In the genomic region with DNA sequence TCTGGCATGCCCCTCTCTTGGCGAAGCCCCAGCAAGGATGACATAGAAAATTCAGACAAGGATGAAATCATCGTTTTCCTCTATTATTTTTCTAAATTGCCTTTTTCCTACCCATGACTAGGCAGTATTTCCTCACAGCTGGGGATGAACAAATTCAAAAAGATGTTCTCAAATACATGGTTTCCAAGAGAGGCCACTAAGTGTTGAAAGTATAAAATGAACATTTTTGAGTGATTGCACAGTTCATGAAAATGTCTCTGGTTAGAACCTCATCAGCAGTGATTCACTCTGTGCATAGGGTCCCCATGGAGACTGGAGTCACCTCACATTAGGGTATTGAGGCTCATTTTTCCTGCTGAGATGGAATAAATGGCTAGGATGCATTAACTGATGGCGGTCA, we compare ENCODE assay signal across 20 cellular contexts.
A peak's percentile ranks its signal among the peaks of the same experiment; 100 is the strongest.
DNase-seq lines count a peak whose midpoint lies in the region; ATAC-seq and TF ChIP-seq lines count a peak whose summit lies in the region.
"Had no signal": no experiment of that assay in that cellular context is flagged by ENCODE, and none has a peak within 500 bp of the region (broad histone marks: within the 10 kb centered on the region; RNA-seq: fewer than 3 reads in every experiment).

No MANE protein-coding gene starts in this region.

- H3K4me1 ChIP-seq in upper lobe of right lung = no peaks in the 10 kb centered on the region
- H3K4me1 ChIP-seq in tibial artery = no peaks in the 10 kb centered on the region
- H3K4me1 ChIP-seq: heart right ventricle, left ventricle myocardium inferior had no signal

- TF ChIP-seq EP300 in neural cell (conservative IDR thresholded peaks at IDR 0.05; ENCODE audit: poor library complexity, severe bottlenecking) = no peak

- no peak overlapping the region for H3K4me3 Mint-ChIP-seq in stimulated activated naive B cell treated with anti-CD40 and anti-IgM and Interleukin-4, amounts not matched to agents 10 μg/mL and 1 μg/mL and 100 μg/mL, for 72 hours
- H3K4me3 Mint-ChIP-seq: activated CD8-positive, alpha-beta T cell treated with anti-CD3 and anti-CD28 coated beads for 36 hours; CD8-positive, alpha-beta memory T cell had no signal

- peaks cover 3 to 10% of the 10 kb centered on the region in 2 donors for H3K4me1 Mint-ChIP-seq in stimulated activated naive B cell treated with anti-CD40 and anti-IgM and Interleukin-4, amounts not matched to agents 10 μg/mL and 1 μg/mL and 100 μg/mL, for 72 hours
- H3K4me1 Mint-ChIP-seq: CD8-positive, alpha-beta memory T cell had no signal

- H3K9me3 Mint-ChIP-seq in stimulated activated naive B cell treated with anti-CD40 and anti-IgM and Interleukin-4, amounts not matched to agents 10 μg/mL and 1 μg/mL and 100 μg/mL, for 72 hours = no peaks in the 10 kb centered on the region
- H3K9me3 Mint-ChIP-seq: activated CD8-positive, alpha-beta T cell treated with anti-CD3 and anti-CD28 coated beads for 36 hours had no signal

- no peak overlapping the region for H3K27ac Mint-ChIP-seq in stimulated activated naive B cell treated with anti-CD40 and anti-IgM and Interleukin-4, amounts not matched to agents 10 μg/mL and 1 μg/mL and 100 μg/mL, for 72 hours
- H3K27ac Mint-ChIP-seq: activated CD8-positive, alpha-beta T cell treated with anti-CD3 and anti-CD28 coated beads for 36 hours had no signal

- no peak for TF ChIP-seq RAD21 in neural cell (conservative IDR thresholded peaks at IDR 0.05)

- H2AFZ ChIP-seq in neural cell (ENCODE audit: low read depth, low read length) = no peak overlapping the region

- TF ChIP-seq CTCF in neural cell (IDR thresholded peaks at IDR 0.05; ENCODE audit: poor library complexity, severe bottlenecking) (no peak), upper lobe of right lung (IDR thresholded peaks at IDR 0.05) (no peak), tibial artery (IDR thresholded peaks at IDR 0.05) (no peak)

- H3K36me3 Mint-ChIP-seq in stimulated activated naive B cell treated with anti-CD40 and anti-IgM and Interleukin-4, amounts not matched to agents 10 μg/mL and 1 μg/mL and 100 μg/mL, for 72 hours = no peaks in the 10 kb centered on the region
- H3K36me3 Mint-ChIP-seq: CD8-positive, alpha-beta memory T cell had no signal

- no peaks in the 10 kb centered on the region for H4K20me1 ChIP-seq in neural cell (ENCODE audit: insufficient read depth)

- H3K4me2 ChIP-seq in neural cell (ENCODE audit: low read length) = no peak overlapping the region

- no peak for ATAC-seq in upper lobe of right lung
- no peak for ATAC-seq in stimulated activated naive B cell treated with anti-CD40 and anti-IgM and Interleukin-4, amounts not matched to agents 10 μg/mL and 1 μg/mL and 100 μg/mL, for 72 hours (replicated peaks)
- ATAC-seq: activated CD8-positive, alpha-beta T cell treated with anti-CD3 and anti-CD28 coated beads for 36 hours; heart right ventricle had no signal

- H3K4me3 ChIP-seq in neural cell (ENCODE audit: low read length) = no peak overlapping the region
- H3K4me3 ChIP-seq in upper lobe of right lung = no peak overlapping the region
- H3K4me3 ChIP-seq in tibial artery = no peak overlapping the region
- H3K4me3 ChIP-seq: esophagus muscularis mucosa, heart right ventricle, left ventricle myocardium inferior had no signal

- H3K36me3 ChIP-seq in neural cell (ENCODE audit: insufficient read depth, low read length) (no peaks in the 10 kb centered on the region), upper lobe of right lung (no peaks in the 10 kb centered on the region), tibial artery (no peaks in the 10 kb centered on the region)
- H3K36me3 ChIP-seq: esophagus muscularis mucosa, heart right ventricle, left ventricle myocardium inferior had no signal

- intact Hi-C loops in upper lobe of right lung (cut with DNase I) = no loop called here
- intact Hi-C loops in tibial artery (cut with DNase I; ENCODE audit: low total_unique reads) = no loop called here

- peak; percentile 56 for DNase-seq in AG08395 (ENCODE audit: low spot score)
- peak; percentile 19 for DNase-seq in HCEC 1CT
- DNase-seq in dedifferentiated amniotic fluid mesenchymal stem cell (ENCODE audit: extremely low spot score) = peak; percentile 16
- DNase-seq in NOMO-1 treated with dmso at 0.1 percent for 144 hours (lab: John Stamatoyannopoulos, UW; ENCODE audit: unreplicated experiment) = no peak
- DNase-seq in upper lobe of right lung = no peak
- no peak for DNase-seq in tibial artery
- DNase-seq in stimulated activated naive B cell treated with anti-CD40 and anti-IgM and Interleukin-4, amounts not matched to agents 10 μg/mL and 1 μg/mL and 100 μg/mL, for 72 hours = no peak
- DNase-seq: activated CD4-positive, CD25-positive, alpha-beta regulatory T cell; activated CD8-positive, alpha-beta T cell treated with anti-CD3 and anti-CD28 coated beads for 36 hours; activated gamma-delta T cell treated with Interleukin-2 at 50 U/mL for 16 hours; CD8-positive, alpha-beta memory T cell; DMS53; effector memory CD4-positive, alpha-beta T cell; heart right ventricle; left ventricle myocardium inferior; NCI-H1092 treated with DMSO at 0.1 percent for 48 hours; NCI-H2081; substantia nigra had no signal

- no peaks in the 10 kb centered on the region for H3K79me2 ChIP-seq in neural cell (replicated peaks; ENCODE audit: insufficient read depth, low read length)

- H3K27ac ChIP-seq in neural cell (ENCODE audit: low read length) = peak overlapping the region; percentile 35
- no peak overlapping the region for H3K27ac ChIP-seq in upper lobe of right lung
- H3K27ac ChIP-seq in tibial artery = no peak overlapping the region
- H3K27ac ChIP-seq: esophagus muscularis mucosa, heart right ventricle, left ventricle myocardium inferior had no signal

- H3F3A ChIP-seq in neural cell (ENCODE audit: insufficient read depth, low read length, poor library complexity, severe bottlenecking) = no peaks in the 10 kb centered on the region

- H3K27me3 ChIP-seq in neural cell (ENCODE audit: insufficient read depth, low read depth, low read length) (no peaks in the 10 kb centered on the region), upper lobe of right lung (no peaks in the 10 kb centered on the region), tibial artery (no peaks in the 10 kb centered on the region)
- H3K27me3 ChIP-seq: esophagus muscularis mucosa, heart right ventricle had no signal

- no peak overlapping the region for H3K9ac ChIP-seq in neural cell (ENCODE audit: low read length)

- no peaks in the 10 kb centered on the region for H3K9me2 ChIP-seq in neural cell (ENCODE audit: insufficient read depth, low read length)

- H3K9me3 ChIP-seq in neural cell (ENCODE audit: low read length) = no peaks in the 10 kb centered on the region
- H3K9me3 ChIP-seq in upper lobe of right lung = no peaks in the 10 kb centered on the region
- no peaks in the 10 kb centered on the region for H3K9me3 ChIP-seq in tibial artery
- H3K9me3 ChIP-seq: esophagus muscularis mucosa, heart right ventricle, left ventricle myocardium inferior had no signal

- peaks cover 0 to 4% of the 10 kb centered on the region in 2 donors for H3K27me3 Mint-ChIP-seq in stimulated activated naive B cell treated with anti-CD40 and anti-IgM and Interleukin-4, amounts not matched to agents 10 μg/mL and 1 μg/mL and 100 μg/mL, for 72 hours

TF ChIP-seq in neural cell, 6 proteins besides CTCF, POLR2A, EP300 and RAD21:
- TF ChIP-seq TAF1 (IDR thresholded peaks at IDR 0.05; ENCODE audit: low read depth) (no peak), POLR2AphosphoS5 (IDR thresholded peaks at IDR 0.05) (peak; percentile 72), EZH2 (IDR thresholded peaks at IDR 0.05; ENCODE audit: borderline replicate concordance, insufficient read depth, low read length, poor library complexity, severe bottlenecking) (no peak)
- TF ChIP-seq, protein P1, sequence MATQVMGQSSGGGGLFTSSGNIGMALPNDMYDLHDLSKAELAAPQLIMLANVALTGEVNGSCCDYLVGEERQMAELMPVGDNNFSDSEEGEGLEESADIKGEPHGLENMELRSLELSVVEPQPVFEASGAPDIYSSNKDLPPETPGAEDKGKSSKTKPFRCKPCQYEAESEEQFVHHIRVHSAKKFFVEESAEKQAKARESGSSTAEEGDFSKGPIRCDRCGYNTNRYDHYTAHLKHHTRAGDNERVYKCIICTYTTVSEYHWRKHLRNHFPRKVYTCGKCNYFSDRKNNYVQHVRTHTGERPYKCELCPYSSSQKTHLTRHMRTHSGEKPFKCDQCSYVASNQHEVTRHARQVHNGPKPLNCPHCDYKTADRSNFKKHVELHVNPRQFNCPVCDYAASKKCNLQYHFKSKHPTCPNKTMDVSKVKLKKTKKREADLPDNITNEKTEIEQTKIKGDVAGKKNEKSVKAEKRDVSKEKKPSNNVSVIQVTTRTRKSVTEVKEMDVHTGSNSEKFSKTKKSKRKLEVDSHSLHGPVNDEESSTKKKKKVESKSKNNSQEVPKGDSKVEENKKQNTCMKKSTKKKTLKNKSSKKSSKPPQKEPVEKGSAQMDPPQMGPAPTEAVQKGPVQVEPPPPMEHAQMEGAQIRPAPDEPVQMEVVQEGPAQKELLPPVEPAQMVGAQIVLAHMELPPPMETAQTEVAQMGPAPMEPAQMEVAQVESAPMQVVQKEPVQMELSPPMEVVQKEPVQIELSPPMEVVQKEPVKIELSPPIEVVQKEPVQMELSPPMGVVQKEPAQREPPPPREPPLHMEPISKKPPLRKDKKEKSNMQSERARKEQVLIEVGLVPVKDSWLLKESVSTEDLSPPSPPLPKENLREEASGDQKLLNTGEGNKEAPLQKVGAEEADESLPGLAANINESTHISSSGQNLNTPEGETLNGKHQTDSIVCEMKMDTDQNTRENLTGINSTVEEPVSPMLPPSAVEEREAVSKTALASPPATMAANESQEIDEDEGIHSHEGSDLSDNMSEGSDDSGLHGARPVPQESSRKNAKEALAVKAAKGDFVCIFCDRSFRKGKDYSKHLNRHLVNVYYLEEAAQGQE (IDR thresholded peaks at IDR 0.05; ENCODE audit: borderline replicate concordance) = no peak

Comparison
In these comparisons a context has a peak if more than half of its experiments do, and no peak if none do; other contexts are left out.
1. DNase-seq: peak in AG08395 (single experiment), HCEC 1CT (single experiment) and dedifferentiated amniotic fluid mesenchymal stem cell (single experiment); none in NOMO-1 treated with dmso at 0.1 percent for 144 hours (single experiment), upper lobe of right lung (single experiment), tibial artery (0 of 2) and stimulated activated naive B cell treated with anti-CD40 and anti-IgM and Interleukin-4, amounts not matched to agents 10 μg/mL and 1 μg/mL and 100 μg/mL, for 72 hours (single experiment).